In genomic region chr3:129627350-129628168, GRCh38 we compare ENCODE assay signal across 8 cellular contexts. TPM values are rescaled to one million over a fixed set of nuclear protein-coding genes. Genes with fewer than 3 reads are reported as not detected.
DNase-seq lines count a peak whose midpoint lies in the region; ATAC-seq and TF ChIP-seq lines count a peak whose summit lies in the region.

No MANE protein-coding gene starts in this region.

- no peaks in the 10 kb centered on the region for H3K36me3 Mint-ChIP-seq in activated T-helper 2 cell treated with anti-CD3 and anti-CD28 coated beads, Interferon-gamma antibody, Interleukin-2, Interleukin-4, amounts not matched to agents 10 μg/mL and 5 μg/mL and 100 μg/mL, durations not matched to agents 14 hours and 24 hours and 36 hours (ENCODE audit: low read depth)
- no peaks in the 10 kb centered on the region for H3K36me3 Mint-ChIP-seq in naive thymus-derived CD8-positive, alpha-beta T cell

- DNase-seq in CD1c-positive myeloid dendritic cell (ENCODE audit: extremely low spot score) (peak; percentile 86), fibroblast of peridontal ligament (ENCODE audit: extremely low read depth) (peak; percentile 84), stromal cell of bone marrow (ENCODE audit: low read depth) (peak; percentile 75)
- peak; percentile 31 for DNase-seq in Jurkat, Clone E6-1 (ENCODE audit: low read depth, low spot score)
- DNase-seq in activated T-helper 2 cell treated with anti-CD3 and anti-CD28 coated beads, Interferon-gamma antibody, Interleukin-2, Interleukin-4, amounts not matched to agents 10 μg/mL and 5 μg/mL and 100 μg/mL, durations not matched to agents 14 hours and 24 hours and 36 hours (ENCODE audit: low spot score): peak; percentile 44
- DNase-seq in naive thymus-derived CD8-positive, alpha-beta T cell: peak; percentile 49 to 82 (median 67)

- intact Hi-C loops in activated T-helper 2 cell treated with anti-CD3 and anti-CD28 coated beads, Interferon-gamma antibody, Interleukin-2, Interleukin-4, amounts not matched to agents 10 μg/mL and 5 μg/mL and 100 μg/mL, durations not matched to agents 14 hours and 24 hours and 36 hours (cut with micrococcal nuclease): loop anchor here (1.0 to 5.0 kb wide), 7 partner anchors 17 to 485 kb away; partner anchors contain the start of gene TMCC1

- H3K9me3 Mint-ChIP-seq in activated T-helper 2 cell treated with anti-CD3 and anti-CD28 coated beads, Interferon-gamma antibody, Interleukin-2, Interleukin-4, amounts not matched to agents 10 μg/mL and 5 μg/mL and 100 μg/mL, durations not matched to agents 14 hours and 24 hours and 36 hours: no peaks in the 10 kb centered on the region
- H3K9me3 Mint-ChIP-seq in naive thymus-derived CD8-positive, alpha-beta T cell: no peaks in the 10 kb centered on the region

- H3K4me1 Mint-ChIP-seq in activated T-helper 2 cell treated with anti-CD3 and anti-CD28 coated beads, Interferon-gamma antibody, Interleukin-2, Interleukin-4, amounts not matched to agents 10 μg/mL and 5 μg/mL and 100 μg/mL, durations not matched to agents 14 hours and 24 hours and 36 hours (ENCODE audit: low read depth): peaks cover 18% of the 10 kb centered on the region
- peaks cover 2 to 23% (median 14%) of the 10 kb centered on the region in 4 donors for H3K4me1 Mint-ChIP-seq in naive thymus-derived CD8-positive, alpha-beta T cell

- H3K4me3 ChIP-seq in Jurkat, Clone E6-1 (ENCODE audit: low read length): no peak overlapping the region

- peak; percentile 43 for ATAC-seq in GM19455 (IDR thresholded peaks at IDR 0.05; ENCODE audit: unreplicated experiment)
- ATAC-seq in naive thymus-derived CD8-positive, alpha-beta T cell: peak; percentile 80 to 81

- POLR2A ChIA-PET in naive thymus-derived CD8-positive, alpha-beta T cell (lab: Charles Lee): interaction anchor here (0.9 to 2.0 kb wide), 5 partner anchors 51 to 266 kb away, joined by 3 to 7 read pairs (median 5); partner anchors contain the start of gene TMCC1

- H3K27me3 Mint-ChIP-seq in activated T-helper 2 cell treated with anti-CD3 and anti-CD28 coated beads, Interferon-gamma antibody, Interleukin-2, Interleukin-4, amounts not matched to agents 10 μg/mL and 5 μg/mL and 100 μg/mL, durations not matched to agents 14 hours and 24 hours and 36 hours (ENCODE audit: low read depth): peaks cover 5% of the 10 kb centered on the region
- no peaks in the 10 kb centered on the region for H3K27me3 Mint-ChIP-seq in naive thymus-derived CD8-positive, alpha-beta T cell

- peak overlapping the region; percentile 79 for H3K27ac Mint-ChIP-seq in activated T-helper 2 cell treated with anti-CD3 and anti-CD28 coated beads, Interferon-gamma antibody, Interleukin-2, Interleukin-4, amounts not matched to agents 10 μg/mL and 5 μg/mL and 100 μg/mL, durations not matched to agents 14 hours and 24 hours and 36 hours
- H3K27ac Mint-ChIP-seq in naive thymus-derived CD8-positive, alpha-beta T cell: peak overlapping the region; percentile 50 to 93 (median 76)

- peak overlapping the region; percentile 86 for H3K4me3 Mint-ChIP-seq in activated T-helper 2 cell treated with anti-CD3 and anti-CD28 coated beads, Interferon-gamma antibody, Interleukin-2, Interleukin-4, amounts not matched to agents 10 μg/mL and 5 μg/mL and 100 μg/mL, durations not matched to agents 14 hours and 24 hours and 36 hours (ENCODE audit: low read depth)
- peak overlapping the region; percentile 87 to 92 (median 89) for H3K4me3 Mint-ChIP-seq in naive thymus-derived CD8-positive, alpha-beta T cell

TF ChIP-seq in PFSK-1, 5 proteins besides CTCF, POLR2A, EP300 and RAD21:
- TF ChIP-seq SIN3A (IDR thresholded peaks at IDR 0.05; ENCODE audit: borderline replicate concordance, insufficient read depth, low read length) (no peak), POLR2AphosphoS5 (IDR thresholded peaks at IDR 0.05; ENCODE audit: low read depth, low read length) (peak; percentile 35; the same call in 1 of the 2 replicates)

RNA-seq across cellular contexts. Expression of gene PLXND1, which starts 21.1 kb away (rescaled TPM):
- 55.9 TPM for polyA plus RNA-seq in Jurkat, Clone E6-1 (2012; ENCODE audit: insufficient read depth, insufficient read length)
- polyA plus RNA-seq in PFSK-1 (2012; ENCODE audit: insufficient read length, low read depth): 211 TPM
- 1.3 and 2.7 TPM in 2 replicates for total RNA-seq in activated T-helper 2 cell treated with anti-CD3 and anti-CD28 coated beads, Interferon-gamma antibody, Interleukin-2, Interleukin-4, amounts not matched to agents 10 μg/mL and 5 μg/mL and 100 μg/mL, durations not matched to agents 14 hours and 24 hours and 36 hours
- 10 to 100 TPM in 1 of 2 experiments, 1 to 10 TPM in 1; 7.4 to 11.3 TPM for total RNA-seq in naive thymus-derived CD8-positive, alpha-beta T cell
- 1 to 10 TPM in 1 of 3 donors, under 1 TPM in 2; 0.25 to 1.2 (median 0.30) TPM for polyA plus RNA-seq in naive thymus-derived CD8-positive, alpha-beta T cell

Comparison
In these comparisons a context has a peak if more than half of its experiments do, and no peak if none do; other contexts are left out.
1. DNase-seq: peak in every context shown above with its lines; median percentile 86 in CD1c-positive myeloid dendritic cell; 84 in fibroblast of peridontal ligament; 75 in stromal cell of bone marrow; 67 in naive thymus-derived CD8-positive, alpha-beta T cell; 44 in activated T-helper 2 cell treated with anti-CD3 and anti-CD28 coated beads, Interferon-gamma antibody, Interleukin-2, Interleukin-4, amounts not matched to agents 10 μg/mL and 5 μg/mL and 100 μg/mL, durations not matched to agents 14 hours and 24 hours and 36 hours; 31 in Jurkat, Clone E6-1.